In genomic region chr1:7026188-7026587, GRCh38 we compare ENCODE assay signal across 17 cellular contexts.
"Had no signal": no experiment of that assay in that cellular context is flagged by ENCODE, and none has a peak within 500 bp of the region (broad histone marks: within the 10 kb centered on the region; RNA-seq: fewer than 3 reads in every experiment).

No MANE protein-coding gene starts in this region.

- H3K36me3 Mint-ChIP-seq: activated naive CD4-positive, alpha-beta T cell treated with anti-CD3 and anti-CD28 coated beads, Interleukin-2, amount 10 ng/mL, durations not matched to agents 7 days and 5 days; natural killer cell treated with Interleukin-12 subunit alpha and Interleukin-12 subunit beta and Interleukin-15 and Interleukin-18, amount 100 ng/mL, for 72 hours had no signal

- H3K36me3 ChIP-seq: ascending aorta had no signal

- H3K27me3 ChIP-seq: ascending aorta had no signal

- H3K4me1 ChIP-seq: ascending aorta had no signal

- ATAC-seq: activated CD4-positive, alpha-beta T cell treated with anti-CD3 and anti-CD28 coated beads for 36 hours; natural killer cell treated with Interleukin-12 subunit alpha and Interleukin-12 subunit beta and Interleukin-15 and Interleukin-18, amount 100 ng/mL, for 72 hours; right cardiac atrium had no signal

- H3K27ac Mint-ChIP-seq: activated CD4-positive, alpha-beta memory T cell treated with anti-CD3 and anti-CD28 coated beads, Interleukin-2, amount 10 ng/mL, durations not matched to agents 7 days and 5 days; activated CD4-positive, alpha-beta T cell treated with anti-CD3 and anti-CD28 coated beads for 36 hours; activated naive CD4-positive, alpha-beta T cell treated with anti-CD3 and anti-CD28 coated beads, Interleukin-2, amount 10 ng/mL, durations not matched to agents 7 days and 5 days; activated T-cell treated with anti-CD3 and anti-CD28 coated beads, Interleukin-2, amount 50 U/mL, for 24 hours; natural killer cell treated with Interleukin-12 subunit alpha and Interleukin-12 subunit beta and Interleukin-15 and Interleukin-18, amount 100 ng/mL, for 72 hours; progenitor cell of endocrine pancreas had no signal

- H3K9me3 ChIP-seq: ascending aorta had no signal

- H3K4me1 Mint-ChIP-seq: activated CD4-positive, alpha-beta memory T cell treated with anti-CD3 and anti-CD28 coated beads, Interleukin-2, amount 10 ng/mL, durations not matched to agents 7 days and 5 days; activated CD4-positive, alpha-beta T cell treated with anti-CD3 and anti-CD28 coated beads for 36 hours; activated naive CD4-positive, alpha-beta T cell treated with anti-CD3 and anti-CD28 coated beads, Interleukin-2, amount 10 ng/mL, durations not matched to agents 7 days and 5 days had no signal

- H3K27ac ChIP-seq: ascending aorta, skin epidermis had no signal

- H3K9me3 Mint-ChIP-seq: activated CD4-positive, alpha-beta memory T cell treated with anti-CD3 and anti-CD28 coated beads, Interleukin-2, amount 10 ng/mL, durations not matched to agents 7 days and 5 days; activated naive CD4-positive, alpha-beta T cell treated with anti-CD3 and anti-CD28 coated beads, Interleukin-2, amount 10 ng/mL, durations not matched to agents 7 days and 5 days; activated T-cell treated with anti-CD3 and anti-CD28 coated beads, Interleukin-2, amount 50 U/mL, for 24 hours; natural killer cell treated with Interleukin-12 subunit alpha and Interleukin-12 subunit beta and Interleukin-15 and Interleukin-18, amount 100 ng/mL, for 72 hours had no signal

- H3K27me3 Mint-ChIP-seq: activated CD4-positive, alpha-beta T cell treated with anti-CD3 and anti-CD28 coated beads for 36 hours had no signal

- DNase-seq: activated CD4-positive, alpha-beta memory T cell treated with anti-CD3 and anti-CD28 coated beads, Interleukin-2, amount 10 ng/mL, durations not matched to agents 7 days and 5 days; activated CD4-positive, alpha-beta T cell treated with anti-CD3 and anti-CD28 coated beads for 36 hours; activated naive CD4-positive, alpha-beta T cell treated with anti-CD3 and anti-CD28 coated beads, Interleukin-2, amount 10 ng/mL, durations not matched to agents 7 days and 5 days; activated T-cell treated with anti-CD3 and anti-CD28 coated beads, Interleukin-2, amount 50 U/mL, for 24 hours; dermis blood vessel endothelial cell; erythroblast; mesendoderm; right cardiac atrium; stimulated activated CD4-positive, alpha-beta T cell treated with anti-CD3 and anti-CD28 coated beads, Interleukin-4, amount 100 ng/mL, for 4 hours; stimulated activated CD8-positive, alpha-beta memory T cell treated with anti-CD3 and anti-CD28 coated beads, Interleukin-4, amount 100 ng/mL, for 48 hours; stimulated activated naive CD4-positive, alpha-beta T cell treated with Interleukin-2 at 50 U/mL for 16 hours; substantia nigra; trophoblast cell had no signal

- H3K4me3 ChIP-seq: ascending aorta, skin epidermis had no signal

- H3K4me3 Mint-ChIP-seq: activated CD4-positive, alpha-beta memory T cell treated with anti-CD3 and anti-CD28 coated beads, Interleukin-2, amount 10 ng/mL, durations not matched to agents 7 days and 5 days; activated CD4-positive, alpha-beta T cell treated with anti-CD3 and anti-CD28 coated beads for 36 hours; activated naive CD4-positive, alpha-beta T cell treated with anti-CD3 and anti-CD28 coated beads, Interleukin-2, amount 10 ng/mL, durations not matched to agents 7 days and 5 days; activated T-cell treated with anti-CD3 and anti-CD28 coated beads, Interleukin-2, amount 50 U/mL, for 24 hours; natural killer cell treated with Interleukin-12 subunit alpha and Interleukin-12 subunit beta and Interleukin-15 and Interleukin-18, amount 100 ng/mL, for 72 hours had no signal
